In the genomic region with DNA sequence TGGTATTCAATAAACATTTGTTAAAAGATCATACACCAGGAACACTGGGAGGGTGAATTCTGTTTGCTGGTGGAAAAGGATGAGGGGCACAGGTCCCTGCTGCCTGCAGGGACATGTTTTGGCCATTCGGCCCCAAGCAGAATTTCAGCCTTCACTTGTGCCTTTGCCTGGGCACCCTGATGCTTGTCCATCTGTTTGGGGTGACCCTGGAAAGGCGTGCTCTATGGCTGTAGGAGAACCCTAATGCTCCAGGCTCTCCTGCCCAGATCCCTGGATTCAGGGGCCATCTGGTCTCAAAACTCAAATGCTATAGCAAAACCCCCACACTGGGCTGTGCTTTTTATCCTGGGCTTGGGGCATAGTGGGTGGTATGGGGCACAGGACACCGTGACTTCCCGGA, we compare ENCODE assay signal across 1 cellular context.
TF ChIP-seq lines count a peak whose summit lies in the region.

No MANE protein-coding gene starts in this region.

TF ChIP-seq in IMR-90, 13 proteins besides CTCF, POLR2A, EP300 and RAD21 (continued from another document):
- TF ChIP-seq, protein P1, sequence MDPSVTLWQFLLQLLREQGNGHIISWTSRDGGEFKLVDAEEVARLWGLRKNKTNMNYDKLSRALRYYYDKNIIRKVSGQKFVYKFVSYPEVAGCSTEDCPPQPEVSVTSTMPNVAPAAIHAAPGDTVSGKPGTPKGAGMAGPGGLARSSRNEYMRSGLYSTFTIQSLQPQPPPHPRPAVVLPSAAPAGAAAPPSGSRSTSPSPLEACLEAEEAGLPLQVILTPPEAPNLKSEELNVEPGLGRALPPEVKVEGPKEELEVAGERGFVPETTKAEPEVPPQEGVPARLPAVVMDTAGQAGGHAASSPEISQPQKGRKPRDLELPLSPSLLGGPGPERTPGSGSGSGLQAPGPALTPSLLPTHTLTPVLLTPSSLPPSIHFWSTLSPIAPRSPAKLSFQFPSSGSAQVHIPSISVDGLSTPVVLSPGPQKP (IDR thresholded peaks at IDR 0.05; ENCODE audit: borderline replicate concordance, low read depth, low read length): no peak
- no peak for TF ChIP-seq MXI1 (IDR thresholded peaks at IDR 0.05; ENCODE audit: borderline replicate concordance, low read depth, low read length)
- no peak for TF ChIP-seq SMC3 (IDR thresholded peaks at IDR 0.05; ENCODE audit: low read depth, low read length)
- TF ChIP-seq RFX5 (IDR thresholded peaks at IDR 0.05; ENCODE audit: low read depth, low read length): no peak
- no peak for TF ChIP-seq MAFK (IDR thresholded peaks at IDR 0.05; ENCODE audit: low read depth, low read length)
- TF ChIP-seq, protein P2, sequence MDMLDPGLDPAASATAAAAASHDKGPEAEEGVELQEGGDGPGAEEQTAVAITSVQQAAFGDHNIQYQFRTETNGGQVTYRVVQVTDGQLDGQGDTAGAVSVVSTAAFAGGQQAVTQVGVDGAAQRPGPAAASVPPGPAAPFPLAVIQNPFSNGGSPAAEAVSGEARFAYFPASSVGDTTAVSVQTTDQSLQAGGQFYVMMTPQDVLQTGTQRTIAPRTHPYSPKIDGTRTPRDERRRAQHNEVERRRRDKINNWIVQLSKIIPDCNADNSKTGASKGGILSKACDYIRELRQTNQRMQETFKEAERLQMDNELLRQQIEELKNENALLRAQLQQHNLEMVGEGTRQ (IDR thresholded peaks at IDR 0.05; ENCODE audit: low read depth, low read length): no peak
TF ChIP-seq in IMR-90: peak in this region for 0.
